ENCODE assay signal across 11 cellular contexts in the genomic region with DNA sequence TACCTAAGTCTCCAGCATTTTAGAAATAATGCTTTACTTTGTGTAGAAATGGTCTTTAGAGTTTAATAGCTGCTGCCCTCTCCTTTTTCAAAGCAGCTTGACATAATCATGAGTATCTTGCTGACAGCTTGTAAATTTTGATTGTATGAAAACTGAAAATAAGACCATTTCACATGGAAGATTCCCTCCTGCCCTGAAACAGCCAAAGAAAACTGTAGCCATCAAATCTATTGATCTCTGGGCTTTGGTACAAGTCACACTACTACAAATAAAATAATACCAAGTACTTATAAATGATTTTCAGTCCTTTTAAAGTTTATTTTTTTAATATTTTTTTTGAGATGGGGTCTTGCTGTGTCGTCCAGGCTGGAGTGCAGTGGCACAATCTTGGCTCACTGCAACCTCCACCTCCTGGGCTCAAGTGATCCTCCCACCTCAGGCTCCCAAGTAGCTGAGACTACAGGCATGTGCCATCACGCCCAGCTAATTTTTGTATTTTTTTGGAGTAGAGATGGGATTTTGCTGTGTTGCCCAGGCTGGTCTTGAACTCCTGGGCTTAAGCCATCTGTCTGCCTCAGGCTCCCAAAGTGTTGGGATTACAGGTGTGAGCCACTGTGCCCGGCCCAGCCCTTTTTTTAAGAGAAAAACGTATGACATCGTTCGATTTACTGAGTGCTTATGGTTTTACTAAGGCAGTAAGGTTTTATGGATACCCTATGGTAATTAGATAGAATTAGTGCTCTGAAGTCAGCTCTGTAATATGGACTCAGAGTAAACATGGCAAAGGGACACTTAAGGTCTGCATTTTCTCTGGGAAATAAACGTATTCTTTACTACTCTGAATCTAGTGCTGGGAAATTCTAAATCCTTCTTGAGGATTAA. TPM values are rescaled to one million over a fixed set of nuclear protein-coding genes. Genes with fewer than 3 reads are reported as not detected.
DNase-seq lines count a peak whose midpoint lies in the region; ATAC-seq, FAIRE-seq and TF ChIP-seq lines count a peak whose summit lies in the region.
"Had no signal": no experiment of that assay in that cellular context is flagged by ENCODE, and none has a peak within 500 bp of the region (broad histone marks: within the 10 kb centered on the region; RNA-seq: fewer than 3 reads in every experiment).

No MANE protein-coding gene starts in this region.

- intact Hi-C loops in cardiac septum (cut with DNase I), result no loop called here

- peak overlapping the region; percentile 77 for H3K27ac ChIP-seq in CD4-positive, CD25-positive, alpha-beta regulatory T cell (ENCODE audit: insufficient read depth, low read length, poor library complexity, severe bottlenecking)
- peak overlapping the region; percentile 23 for H3K27ac ChIP-seq in KOPT-K1 (ENCODE audit: low read depth, low read length, poor library complexity, severe bottlenecking)
- H3K27ac ChIP-seq in astrocyte (ENCODE audit: low read depth, low read length), result peak overlapping the region; percentile 72
- H3K27ac ChIP-seq: cardiac muscle cell had no signal

- H3K9me3 Mint-ChIP-seq in CD4-positive, CD25-positive, alpha-beta regulatory T cell, result no peaks in the 10 kb centered on the region
- no peaks in the 10 kb centered on the region for H3K9me3 Mint-ChIP-seq in astrocyte (ENCODE audit: unreplicated experiment)
- H3K9me3 Mint-ChIP-seq in natural killer cell treated with Interleukin-12 subunit alpha and Interleukin-12 subunit beta and Interleukin-15 and Interleukin-18, amount 100 ng/mL, for 72 hours, result no peaks in the 10 kb centered on the region

- ATAC-seq in CD4-positive, CD25-positive, alpha-beta regulatory T cell (ENCODE audit: low read depth in 2 of 2), result no peak
- no peak for ATAC-seq in natural killer cell treated with Interleukin-12 subunit alpha and Interleukin-12 subunit beta and Interleukin-15 and Interleukin-18, amount 100 ng/mL, for 72 hours
- no peak for ATAC-seq in HG02763 (IDR thresholded peaks at IDR 0.05; ENCODE audit: unreplicated experiment)

- peaks cover 60 to 98% (median 89%) of the 10 kb centered on the region in 4 donors for H3K4me1 Mint-ChIP-seq in CD4-positive, CD25-positive, alpha-beta regulatory T cell
- peaks cover 76% of the 10 kb centered on the region for H3K4me1 Mint-ChIP-seq in astrocyte (ENCODE audit: low read depth, unreplicated experiment)
- peaks cover 87 to 93% of the 10 kb centered on the region in 2 donors for H3K4me1 Mint-ChIP-seq in natural killer cell treated with Interleukin-12 subunit alpha and Interleukin-12 subunit beta and Interleukin-15 and Interleukin-18, amount 100 ng/mL, for 72 hours (ENCODE audit: low read depth in 2 of 2)

- H3K4me2 ChIP-seq in astrocyte (ENCODE audit: low read length), result peak overlapping the region; percentile 82

- H3K4me1 ChIP-seq in CD4-positive, CD25-positive, alpha-beta regulatory T cell (ENCODE audit: control insufficient read depth, insufficient read depth, low read length, poor library complexity, severe bottlenecking), result peaks cover 100% of the 10 kb centered on the region
- H3K4me1 ChIP-seq in astrocyte (ENCODE audit: insufficient read depth, low read length), result peaks cover 74% of the 10 kb centered on the region

- peaks cover 100% of the 10 kb centered on the region for H3K79me2 ChIP-seq in astrocyte (ENCODE audit: insufficient read depth, low read length)

- H3K36me3 ChIP-seq in CD4-positive, CD25-positive, alpha-beta regulatory T cell (ENCODE audit: control insufficient read depth, insufficient read depth, low read length), result peaks cover 4% of the 10 kb centered on the region
- H3K36me3 ChIP-seq in KOPT-K1 (ENCODE audit: insufficient read depth, low read length) (peaks cover 9% of the 10 kb centered on the region; the same call in 1 of the 2 replicates), astrocyte (ENCODE audit: insufficient read depth, low read length) (no peaks in the 10 kb centered on the region)
- H3K36me3 ChIP-seq: cardiac muscle cell had no signal

- peaks cover 78% of the 10 kb centered on the region for H4K20me1 ChIP-seq in astrocyte (ENCODE audit: insufficient read depth, low read length)

- H3K27me3 ChIP-seq in CD4-positive, CD25-positive, alpha-beta regulatory T cell (ENCODE audit: control insufficient read depth, insufficient read depth, low read length), result no peaks in the 10 kb centered on the region
- no peaks in the 10 kb centered on the region for H3K27me3 ChIP-seq in astrocyte (ENCODE audit: insufficient read depth, low read length)
- H3K27me3 ChIP-seq: cardiac muscle cell had no signal

- peak overlapping the region; percentile 90 to 98 (median 91) for H3K27ac Mint-ChIP-seq in CD4-positive, CD25-positive, alpha-beta regulatory T cell
- H3K27ac Mint-ChIP-seq in astrocyte (ENCODE audit: unreplicated experiment), result peak overlapping the region; percentile 41
- H3K27ac Mint-ChIP-seq in natural killer cell treated with Interleukin-12 subunit alpha and Interleukin-12 subunit beta and Interleukin-15 and Interleukin-18, amount 100 ng/mL, for 72 hours, result peak overlapping the region; percentile 95 to 99

- DNase-seq in CD4-positive, CD25-positive, alpha-beta regulatory T cell, result no peak
- no peak for DNase-seq in astrocyte (ENCODE audit: low read depth)
- DNase-seq in natural killer cell treated with Interleukin-12 subunit alpha and Interleukin-12 subunit beta and Interleukin-15 and Interleukin-18, amount 100 ng/mL, for 72 hours (ENCODE audit: low spot score), result no peak
- no peak for DNase-seq in GOT3 (lab: John Stamatoyannopoulos, UW)
- DNase-seq in NCI-H1694 treated with DMSO at 0.1 percent for 48 hours (lab: John Stamatoyannopoulos, UW), result no peak
- DNase-seq in cardiac septum (ENCODE audit: low spot score), result no peak
- DNase-seq: activated CD4-positive, alpha-beta T cell treated with anti-CD3 and anti-CD28 coated beads, Interleukin-2, amount 50 U/mL, for 1 hour; NCI-H1092 treated with DMSO at 0.1 percent for 48 hours had no signal

- H3K4me3 Mint-ChIP-seq in CD4-positive, CD25-positive, alpha-beta regulatory T cell, result peak overlapping the region; percentile 86 to 93 (median 90)
- H3K4me3 Mint-ChIP-seq in astrocyte (ENCODE audit: unreplicated experiment), result no peak overlapping the region
- H3K4me3 Mint-ChIP-seq in natural killer cell treated with Interleukin-12 subunit alpha and Interleukin-12 subunit beta and Interleukin-15 and Interleukin-18, amount 100 ng/mL, for 72 hours, result peak overlapping the region; percentile 98

- no peak for FAIRE-seq in astrocyte (lab: Jason Lieb, UNC)

- H2AFZ ChIP-seq in astrocyte (ENCODE audit: low read depth, low read length), result no peak overlapping the region

- H3K9me3 ChIP-seq in CD4-positive, CD25-positive, alpha-beta regulatory T cell (ENCODE audit: control insufficient read depth in 2 of 2, low read length in 2 of 2), result no peaks in the 10 kb centered on the region
- H3K9me3 ChIP-seq in KOPT-K1 (ENCODE audit: insufficient read depth, low read length, poor library complexity, severe bottlenecking) (no peaks in the 10 kb centered on the region), astrocyte (ENCODE audit: insufficient read depth, low read depth, low read length) (no peaks in the 10 kb centered on the region)

- H3K36me3 Mint-ChIP-seq in CD4-positive, CD25-positive, alpha-beta regulatory T cell, result no peaks in the 10 kb centered on the region
- peaks cover 1% of the 10 kb centered on the region for H3K36me3 Mint-ChIP-seq in astrocyte (ENCODE audit: low read depth, unreplicated experiment)
- peaks cover 4% of the 10 kb centered on the region for H3K36me3 Mint-ChIP-seq in natural killer cell treated with Interleukin-12 subunit alpha and Interleukin-12 subunit beta and Interleukin-15 and Interleukin-18, amount 100 ng/mL, for 72 hours

- no peak for TF ChIP-seq CTCF in astrocyte (IDR thresholded peaks at IDR 0.05; ENCODE audit: insufficient read depth, low read depth, low read length)

- no peaks in the 10 kb centered on the region for H3K27me3 Mint-ChIP-seq in CD4-positive, CD25-positive, alpha-beta regulatory T cell
- no peaks in the 10 kb centered on the region for H3K27me3 Mint-ChIP-seq in astrocyte (ENCODE audit: low read depth, unreplicated experiment)
- H3K27me3 Mint-ChIP-seq in natural killer cell treated with Interleukin-12 subunit alpha and Interleukin-12 subunit beta and Interleukin-15 and Interleukin-18, amount 100 ng/mL, for 72 hours, result no peaks in the 10 kb centered on the region

- peak overlapping the region; percentile 70 for H3K9ac ChIP-seq in astrocyte (ENCODE audit: low read length)

- peak overlapping the region; percentile 89 for H3K4me3 ChIP-seq in CD4-positive, CD25-positive, alpha-beta regulatory T cell (ENCODE audit: low read depth, low read length)
- H3K4me3 ChIP-seq in astrocyte (ENCODE audit: insufficient read depth, low read depth, low read length), result peak overlapping the region; percentile 37
- H3K4me3 ChIP-seq: cardiac muscle cell had no signal

RNA-seq across cellular contexts. Expression of gene PTPN1, which starts 7.0 kb away (rescaled TPM):
- 76.3 TPM for total RNA-seq in CD4-positive, CD25-positive, alpha-beta regulatory T cell
- 10 to 100 TPM; 27.1 to 34.3 (median 30.3) TPM for polyA plus RNA-seq in CD4-positive, CD25-positive, alpha-beta regulatory T cell
- total RNA-seq in astrocyte (60.6 and 64.9 TPM in 2 replicates), cardiac septum (34.2 TPM)
- 100 to 1,000 TPM in 1 of 2 donors, 10 to 100 TPM in 1; 74.3 to 105 TPM for total RNA-seq in natural killer cell treated with Interleukin-12 subunit alpha and Interleukin-12 subunit beta and Interleukin-15 and Interleukin-18, amount 100 ng/mL, for 72 hours

Comparison
In these comparisons a context has a peak if more than half of its experiments do, and no peak if none do; other contexts are left out.
1. H3K27ac ChIP-seq: peak in every context shown above with its lines; median percentile 77 in CD4-positive, CD25-positive, alpha-beta regulatory T cell; 72 in astrocyte; 23 in KOPT-K1.
2. H3K27ac Mint-ChIP-seq: peak in every context shown above with its lines; median percentile 97 in natural killer cell treated with Interleukin-12 subunit alpha and Interleukin-12 subunit beta and Interleukin-15 and Interleukin-18, amount 100 ng/mL, for 72 hours; 91 in CD4-positive, CD25-positive, alpha-beta regulatory T cell; 41 in astrocyte.